ENCODE assay signal across 25 cellular contexts in genomic region chr5:143699121-143699520, GRCh38.
DNase-seq lines count a peak whose midpoint lies in the region; ATAC-seq, FAIRE-seq and TF ChIP-seq lines count a peak whose summit lies in the region.
"Had no signal": no experiment of that assay in that cellular context is flagged by ENCODE, and none has a peak within 500 bp of the region (broad histone marks: within the 10 kb centered on the region; RNA-seq: fewer than 3 reads in every experiment).

No MANE protein-coding gene starts in this region.

- FAIRE-seq in K562 (lab: Jason Lieb, UNC) = no peak

- peak overlapping the region; percentile 15 for H3K27ac Mint-ChIP-seq in T-helper 2 cell treated with Interferon-gamma antibody and Interleukin-4, amounts not matched to agents 5 μg/mL and 100 μg/mL, for 36 hours
- no peak overlapping the region for H3K27ac Mint-ChIP-seq in stimulated activated naive B cell treated with anti-CD40 and anti-IgM and Interleukin-4, amounts not matched to agents 10 μg/mL and 1 μg/mL and 100 μg/mL, for 72 hours
- H3K27ac Mint-ChIP-seq: dendritic cell treated with granulocyte-macrophage colony-stimulating factor and Interleukin-4, amounts not matched to agents 40 ng/mL and 50 ng/mL, for 4 days; WTC11 had no signal

- H3K36me3 Mint-ChIP-seq in activated T-cell treated with anti-CD3 and anti-CD28 coated beads, Interleukin-2, amount 50 U/mL, for 4 hours (ENCODE audit: insufficient read depth) = no peaks in the 10 kb centered on the region
- peaks cover 2% of the 10 kb centered on the region for H3K36me3 Mint-ChIP-seq in T-helper 2 cell treated with Interferon-gamma antibody and Interleukin-4, amounts not matched to agents 5 μg/mL and 100 μg/mL, for 36 hours (ENCODE audit: low read depth)
- no peaks in the 10 kb centered on the region for H3K36me3 Mint-ChIP-seq in stimulated activated naive B cell treated with anti-CD40 and anti-IgM and Interleukin-4, amounts not matched to agents 10 μg/mL and 1 μg/mL and 100 μg/mL, for 72 hours
- H3K36me3 Mint-ChIP-seq: WTC11 had no signal

- H3K27me3 ChIP-seq in K562 (ENCODE audit: control insufficient read depth in 2 of 2, insufficient read depth in 2 of 2, low read length in 2 of 2) = no peaks in the 10 kb centered on the region
- H3K27me3 ChIP-seq: BLaER1, SJSA1 had no signal

- peaks cover 7% of the 10 kb centered on the region for H3K4me1 Mint-ChIP-seq in activated T-cell treated with anti-CD3 and anti-CD28 coated beads, Interleukin-2, amount 50 U/mL, for 4 hours (ENCODE audit: low read depth)
- peaks cover 37% of the 10 kb centered on the region for H3K4me1 Mint-ChIP-seq in T-helper 2 cell treated with Interferon-gamma antibody and Interleukin-4, amounts not matched to agents 5 μg/mL and 100 μg/mL, for 36 hours (ENCODE audit: low read depth)
- peaks cover 2 to 12% of the 10 kb centered on the region in 2 donors for H3K4me1 Mint-ChIP-seq in stimulated activated naive B cell treated with anti-CD40 and anti-IgM and Interleukin-4, amounts not matched to agents 10 μg/mL and 1 μg/mL and 100 μg/mL, for 72 hours
- H3K4me1 Mint-ChIP-seq: WTC11 had no signal

- no peaks in the 10 kb centered on the region for H3K27me3 Mint-ChIP-seq in activated T-cell treated with anti-CD3 and anti-CD28 coated beads, Interleukin-2, amount 50 U/mL, for 4 hours (ENCODE audit: low read depth)
- H3K27me3 Mint-ChIP-seq in T-helper 2 cell treated with Interferon-gamma antibody and Interleukin-4, amounts not matched to agents 5 μg/mL and 100 μg/mL, for 36 hours (ENCODE audit: low read depth) = peaks cover 2% of the 10 kb centered on the region
- no peaks in the 10 kb centered on the region for H3K27me3 Mint-ChIP-seq in stimulated activated naive B cell treated with anti-CD40 and anti-IgM and Interleukin-4, amounts not matched to agents 10 μg/mL and 1 μg/mL and 100 μg/mL, for 72 hours
- H3K27me3 Mint-ChIP-seq: central memory CD8-positive, alpha-beta T cell; dendritic cell treated with granulocyte-macrophage colony-stimulating factor and Interleukin-4, amounts not matched to agents 40 ng/mL and 50 ng/mL, for 4 days had no signal

- BruUV-seq in K562 (replicated peaks; lab: Mats Ljungman, UMichigan) = no TSS peak

- no peak overlapping the region for H3K27ac ChIP-seq in K562 (ENCODE audit: extremely low read depth, low read depth, low read length)
- H3K27ac ChIP-seq: BLaER1, left ventricle myocardium inferior, RWPE1, SJSA1 had no signal

- no peak overlapping the region for H3K4me3 ChIP-seq in K562
- H3K4me3 ChIP-seq: BLaER1, HAP-1, left ventricle myocardium inferior, SJSA1, smooth muscle cell had no signal

- no peaks in the 10 kb centered on the region for H3K79me2 ChIP-seq in K562 (ENCODE audit: control insufficient read depth, insufficient read depth, low read length)

- no peaks in the 10 kb centered on the region for H4K20me1 ChIP-seq in K562 (replicated peaks; ENCODE audit: control insufficient read depth, insufficient read depth, low read length)
- H4K20me1 ChIP-seq: BLaER1 had no signal

- no peak for DNase-seq in activated T-cell treated with anti-CD3 and anti-CD28 coated beads, Interleukin-2, amount 50 U/mL, for 4 hours
- no peak for DNase-seq in activated T-cell treated with anti-CD3 and anti-CD28 coated beads, Interleukin-2, amount 50 U/mL, for 1 hour
- peak; percentile 48 for DNase-seq in T-helper 2 cell treated with Interferon-gamma antibody and Interleukin-4, amounts not matched to agents 5 μg/mL and 100 μg/mL, for 36 hours (ENCODE audit: low spot score)
- peak in 2 of 4 experiments; percentile 2 to 13 for DNase-seq in K562 (ENCODE audit: extremely low read depth in 1 of 4, low spot score in 3 of 4)
- DNase-seq in stimulated activated naive B cell treated with anti-CD40 and anti-IgM and Interleukin-4, amounts not matched to agents 10 μg/mL and 1 μg/mL and 100 μg/mL, for 72 hours = no peak
- DNase-seq in AG08396 (ENCODE audit: low spot score) = no peak
- no peak for DNase-seq in sciatic nerve (ENCODE audit: low spot score)
- DNase-seq: GDM1, islet precursor cell, KBM-7, left ventricle myocardium inferior, mesenchymal stem cell, NCI-H1105, NCI-H1930, NCI-H2171 treated with DMSO at 0.1 percent for 48 hours, NCI-H510A, substantia nigra had no signal

- in situ Hi-C loops in K562 (cut with MboI) = no loop called here

- POLR2A ChIA-PET in K562 (lab: Yijun Ruan, JAX) = no interaction called here

- 0 out of 2 replicates have a peak overlapping the region, but pooled peaks have one; percentile 30 for H2AFZ ChIP-seq in K562 (ENCODE audit: low read depth, low read length)

- no peak for TF ChIP-seq POLR2A in K562 (conservative IDR thresholded peaks at IDR 0.05)

- no peak for TF ChIP-seq CTCF in K562 (IDR thresholded peaks at IDR 0.05 in 2 of 3, conservative IDR thresholded peaks at IDR 0.05 in 1 of 3; ENCODE audit: insufficient read depth in 2 of 3, low read depth in 1 of 3, low read length in 3 of 3)

- no peak for TF ChIP-seq EP300 in K562 (IDR thresholded peaks at IDR 0.05; ENCODE audit: low read length)

- H3K4me2 ChIP-seq in K562 (ENCODE audit: insufficient read depth, low read length) = no peak overlapping the region; the same call in 1 of the 2 replicates
- H3K4me2 ChIP-seq: smooth muscle cell had no signal

- no peaks in the 10 kb centered on the region for H3K9me1 ChIP-seq in K562 (ENCODE audit: control insufficient read depth, insufficient read depth, low read length)

- H3K9ac ChIP-seq in K562 (ENCODE audit: insufficient read depth in 1 of 2, low read depth in 2 of 2, low read length in 2 of 2) = no peak overlapping the region
- H3K9ac ChIP-seq: BLaER1 had no signal

- no peaks in the 10 kb centered on the region for H3K9me3 ChIP-seq in K562 (replicated peaks; ENCODE audit: control insufficient read depth, insufficient read depth, low read depth, low read length)
- H3K9me3 ChIP-seq: BLaER1, HAP-1, left ventricle myocardium inferior, SJSA1 had no signal

- CTCF ChIA-PET in K562 (lab: Yijun Ruan, JAX; ENCODE audit: low intra/inter-chr PET ratio) = no interaction called here

- no peak overlapping the region for H3K4me3 Mint-ChIP-seq in activated T-cell treated with anti-CD3 and anti-CD28 coated beads, Interleukin-2, amount 50 U/mL, for 4 hours
- no peak overlapping the region for H3K4me3 Mint-ChIP-seq in T-helper 2 cell treated with Interferon-gamma antibody and Interleukin-4, amounts not matched to agents 5 μg/mL and 100 μg/mL, for 36 hours
- no peak overlapping the region for H3K4me3 Mint-ChIP-seq in stimulated activated naive B cell treated with anti-CD40 and anti-IgM and Interleukin-4, amounts not matched to agents 10 μg/mL and 1 μg/mL and 100 μg/mL, for 72 hours
- H3K4me3 Mint-ChIP-seq: central memory CD8-positive, alpha-beta T cell; dendritic cell treated with granulocyte-macrophage colony-stimulating factor and Interleukin-4, amounts not matched to agents 40 ng/mL and 50 ng/mL, for 4 days; WTC11 had no signal

- H3K36me3 ChIP-seq in K562 (ENCODE audit: control insufficient read depth, insufficient read depth, low read length) = no peaks in the 10 kb centered on the region
- H3K36me3 ChIP-seq: BLaER1, HAP-1, left ventricle myocardium inferior, SJSA1 had no signal

- no peak for TF ChIP-seq RAD21 in K562 (CRISPR knock-in tag; conservative IDR thresholded peaks at IDR 0.05 in 1 of 2, IDR thresholded peaks at IDR 0.05 in 1 of 2)

- no peaks in the 10 kb centered on the region for H3K9me3 Mint-ChIP-seq in activated T-cell treated with anti-CD3 and anti-CD28 coated beads, Interleukin-2, amount 50 U/mL, for 4 hours
- peaks cover 21% of the 10 kb centered on the region for H3K9me3 Mint-ChIP-seq in T-helper 2 cell treated with Interferon-gamma antibody and Interleukin-4, amounts not matched to agents 5 μg/mL and 100 μg/mL, for 36 hours
- no peaks in the 10 kb centered on the region for H3K9me3 Mint-ChIP-seq in stimulated activated naive B cell treated with anti-CD40 and anti-IgM and Interleukin-4, amounts not matched to agents 10 μg/mL and 1 μg/mL and 100 μg/mL, for 72 hours
- H3K9me3 Mint-ChIP-seq: central memory CD8-positive, alpha-beta T cell; dendritic cell treated with granulocyte-macrophage colony-stimulating factor and Interleukin-4, amounts not matched to agents 40 ng/mL and 50 ng/mL, for 4 days had no signal

- H3K4me1 ChIP-seq in K562 (replicated peaks in 1 of 2; ENCODE audit: control insufficient read depth in 2 of 2, insufficient read depth in 2 of 2, low read length in 2 of 2) = no peaks in the 10 kb centered on the region; a peak in 1 of 5 replicates
- H3K4me1 ChIP-seq: HAP-1, SJSA1 had no signal

- ATAC-seq in activated T-cell treated with anti-CD3 and anti-CD28 coated beads, Interleukin-2, amount 50 U/mL, for 4 hours = peak; percentile 85 to 86
- ATAC-seq in K562 (peak; percentile 71), sciatic nerve (no peak)
- peak; percentile 54 to 59 for ATAC-seq in stimulated activated naive B cell treated with anti-CD40 and anti-IgM and Interleukin-4, amounts not matched to agents 10 μg/mL and 1 μg/mL and 100 μg/mL, for 72 hours (replicated peaks)
- ATAC-seq: WTC11 had no signal

- 0% methylated on average over 1 of the region's 1 CpG for WGBS in K562 (ENCODE audit: insufficient coverage, low coverage, missing lambda C conversion rate)

- intact Hi-C loops in K562 (cut with micrococcal nuclease) (no loop called here), sciatic nerve (cut with DNase I) (no loop called here)

TF ChIP-seq in K562, 482 proteins besides CTCF, POLR2A, EP300 and RAD21:
- TF ChIP-seq NR3C1 (CRISPR knock-in tag; IDR thresholded peaks at IDR 0.05) (no peak), PTBP1 (IDR thresholded peaks at IDR 0.05; ENCODE audit: low read depth, low read length) (no peak), FOSL1 (tag; conservative IDR thresholded peaks at IDR 0.05) (peak; percentile 24; the same call in 1 of the 2 replicates)
